Comparison of ENCODE assay signal across 31 cellular contexts in genomic region chr17:44687752-44688151, GRCh38. TPM values are rescaled to one million over a fixed set of nuclear protein-coding genes. Genes with fewer than 3 reads are reported as not detected.
"Had no signal": no experiment of that assay in that cellular context is flagged by ENCODE, and none has a peak within 500 bp of the region (broad histone marks: within the 10 kb centered on the region; RNA-seq: fewer than 3 reads in every experiment).

No MANE protein-coding gene starts in this region.

- H3K27me3 ChIP-seq: ascending aorta, brain microvascular endothelial cell, dorsolateral prefrontal cortex, gastroesophageal sphincter, neutrophil, tibial nerve had no signal

- FAIRE-seq: small intestine had no signal

- H3K27ac ChIP-seq: ascending aorta, brain microvascular endothelial cell, coronary artery, dorsolateral prefrontal cortex, gastroesophageal sphincter, neutrophil, tibial nerve, VCaP had no signal

- H3K4me3 ChIP-seq: coronary artery, gastroesophageal sphincter, tibial nerve had no signal

- H3K27me3 Mint-ChIP-seq: activated naive CD8-positive, alpha-beta T cell treated with anti-CD3 and anti-CD28 coated beads for 36 hours; stimulated activated memory B cell treated with anti-CD40 and anti-IgM and Interleukin-4, amounts not matched to agents 10 μg/mL and 1 μg/mL and 100 μg/mL, for 72 hours; stimulated activated naive CD8-positive, alpha-beta T cell treated with anti-CD3 and anti-CD28 coated beads, Interleukin-15, amount 100 ng/mL, for 72 hours; T-cell had no signal

- H3K27ac Mint-ChIP-seq: activated naive CD8-positive, alpha-beta T cell treated with anti-CD3 and anti-CD28 coated beads for 36 hours; stimulated activated memory B cell treated with anti-CD40 and anti-IgM and Interleukin-4, amounts not matched to agents 10 μg/mL and 1 μg/mL and 100 μg/mL, for 72 hours; T-cell had no signal

- H3K36me3 ChIP-seq: neutrophil had no signal

- ATAC-seq: esophagus mucosa; gastroesophageal sphincter; natural killer cell; sciatic nerve; stimulated activated memory B cell treated with anti-CD40 and anti-IgM and Interleukin-4, amounts not matched to agents 10 μg/mL and 1 μg/mL and 100 μg/mL, for 72 hours; stimulated activated naive CD8-positive, alpha-beta T cell treated with anti-CD3 and anti-CD28 coated beads, Interleukin-15, amount 100 ng/mL, for 72 hours; T-cell had no signal

- DNase-seq: activated CD4-positive, alpha-beta T cell treated with anti-CD3 and anti-CD28 coated beads for 4 hours; activated CD4-positive, alpha-beta T cell treated with anti-CD3 and anti-CD28 coated beads, Interleukin-2, amount 50 U/mL, for 4 hours; activated effector memory CD4-positive, alpha-beta T cell treated with Interleukin-2 at 50 U/mL for 16 hours; activated naive CD4-positive, alpha-beta T cell treated with Interleukin-2 at 50 U/mL for 16 hours; activated naive CD8-positive, alpha-beta T cell treated with anti-CD3 and anti-CD28 coated beads for 36 hours; brain microvascular endothelial cell; dorsolateral prefrontal cortex; head of caudate nucleus; hypothalamus; immature natural killer cell; midbrain; natural killer cell; small intestine; stimulated activated CD4-positive, alpha-beta T cell treated with anti-CD3 and anti-CD28 coated beads, Interleukin-1b, Interleukin-23, amount 100 ng/mL, for 48 hours; stimulated activated CD4-positive, alpha-beta T cell treated with anti-CD3 and anti-CD28 coated beads, Interleukin-4, amount 100 ng/mL, for 4 hours; stimulated activated CD8-positive, alpha-beta memory T cell treated with anti-CD3 and anti-CD28 coated beads, Interleukin-4, amount 100 ng/mL, for 48 hours; stimulated activated naive CD8-positive, alpha-beta T cell treated with anti-CD3 and anti-CD28 coated beads, Interleukin-15, amount 100 ng/mL, for 72 hours; substantia nigra; T-cell had no signal

- H3K9me3 ChIP-seq: ascending aorta, gastroesophageal sphincter, neutrophil, tibial nerve had no signal

- H3K9me3 Mint-ChIP-seq: activated naive CD8-positive, alpha-beta T cell treated with anti-CD3 and anti-CD28 coated beads for 36 hours; immature natural killer cell; natural killer cell; stimulated activated memory B cell treated with anti-CD40 and anti-IgM and Interleukin-4, amounts not matched to agents 10 μg/mL and 1 μg/mL and 100 μg/mL, for 72 hours; stimulated activated naive CD8-positive, alpha-beta T cell treated with anti-CD3 and anti-CD28 coated beads, Interleukin-15, amount 100 ng/mL, for 72 hours; T-cell had no signal

RNA-seq across cellular contexts. Expression of gene MEIOC, which starts 31.5 kb away (rescaled TPM):
- total RNA-seq: ascending aorta, cardiac septum, cerebellum, esophagus mucosa, natural killer cell, sciatic nerve, tibial nerve, ureter had no signal
